23 cellular contexts compared by ENCODE assay signal in the genomic region with DNA sequence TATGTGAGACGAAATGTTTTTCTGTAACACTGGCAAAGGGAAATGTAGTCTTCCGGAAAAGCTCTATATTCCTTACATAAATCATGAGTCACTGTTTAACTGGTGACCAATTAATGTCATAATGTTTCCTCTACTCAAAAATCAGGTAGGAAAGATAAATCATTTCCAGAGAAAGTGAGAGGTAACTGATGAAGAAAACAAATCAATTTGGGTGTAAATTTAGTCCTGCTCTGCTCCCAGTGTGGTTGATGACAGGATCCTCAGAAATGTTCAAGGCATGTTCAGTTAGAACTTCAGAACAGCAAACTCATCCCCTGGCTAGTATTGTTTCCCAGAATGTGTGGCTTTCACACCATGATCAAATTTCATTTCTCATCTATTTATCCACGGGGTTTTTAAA. TPM values are rescaled to one million over a fixed set of nuclear protein-coding genes. Genes with fewer than 3 reads are reported as not detected.
A peak's percentile ranks its signal among the peaks of the same experiment; 100 is the strongest.
DNase-seq lines count a peak whose midpoint lies in the region; ATAC-seq and TF ChIP-seq lines count a peak whose summit lies in the region.
"Had no signal": no experiment of that assay in that cellular context is flagged by ENCODE, and none has a peak within 500 bp of the region (broad histone marks: within the 10 kb centered on the region; RNA-seq: fewer than 3 reads in every experiment).

No MANE protein-coding gene starts in this region.

- 49 to 71% methylated on average over 3 of the region's 3 CpGs for WGBS in thyroid gland, 2 donors

- TF ChIP-seq CTCF in fibroblast of mammary gland (conservative IDR thresholded peaks at IDR 0.05; ENCODE audit: control insufficient read depth, insufficient read depth, low read depth, low read length) (no peak), thyroid gland (IDR thresholded peaks at IDR 0.05) (no peak)

- intact Hi-C loops in thyroid gland (cut with DNase I): no loop called here

- H3K4me1 ChIP-seq in SJCRH30 (peaks cover 22% of the 10 kb centered on the region), skeletal muscle satellite cell (ENCODE audit: control insufficient read depth, insufficient read depth, low read length) (peaks cover 14% of the 10 kb centered on the region), thyroid gland (no peaks in the 10 kb centered on the region)

- H3K9ac ChIP-seq in skeletal muscle satellite cell (ENCODE audit: low read depth, low read length): peak overlapping the region; percentile 80

- DNase-seq in H4 (ENCODE audit: low spot score) (peak; percentile 53), SJCRH30 (peak; percentile 45 to 84), fibroblast of mammary gland (ENCODE audit: low read depth) (peak; percentile 34), thyroid gland (no peak)
- DNase-seq in NK-92 treated with Interleukin-12 subunit alpha and Interleukin-12 subunit beta, amount 100 ng/mL, for 24 hours (lab: John Stamatoyannopoulos, UW): no peak
- DNase-seq: activated CD8-positive, alpha-beta memory T cell treated with anti-CD3 and anti-CD28 coated beads for 24 hours; activated effector memory CD4-positive, alpha-beta T cell treated with anti-CD3 and anti-CD28 coated beads, Interleukin-2, amount 50 U/mL, for 16 hours; CD4-positive, alpha-beta T cell; GOT3; Kasumi-1; left cardiac atrium; naive thymus-derived CD4-positive, alpha-beta T cell; NCI-H187 treated with DMSO at 0.1 percent for 48 hours; stimulated activated CD4-positive, alpha-beta T cell treated with anti-CD3 and anti-CD28 coated beads, Interleukin-4, amount 100 ng/mL, for 4 hours; WERI-Rb-1 had no signal

- H3K36me3 ChIP-seq in SJCRH30 (no peaks in the 10 kb centered on the region), skeletal muscle satellite cell (ENCODE audit: insufficient read depth, low read length) (no peaks in the 10 kb centered on the region), thyroid gland (no peaks in the 10 kb centered on the region)
- H3K36me3 ChIP-seq: WERI-Rb-1 had no signal

- peak overlapping the region; percentile 96 for H3K27ac ChIP-seq in SJCRH30
- no peak overlapping the region for H3K27ac ChIP-seq in thyroid gland
- H3K27ac ChIP-seq: SK-N-MC, WERI-Rb-1 had no signal

- H3K9me3 ChIP-seq in SJCRH30 (replicated peaks) (no peaks in the 10 kb centered on the region), skeletal muscle satellite cell (replicated peaks; ENCODE audit: low read length) (no peaks in the 10 kb centered on the region), thyroid gland (no peaks in the 10 kb centered on the region)

- peak overlapping the region; percentile 73 for H3K4me2 ChIP-seq in skeletal muscle satellite cell (ENCODE audit: low read length)

- no peak for ATAC-seq in HG02981 (IDR thresholded peaks at IDR 0.05; ENCODE audit: unreplicated experiment)
- ATAC-seq in HG03139 (IDR thresholded peaks at IDR 0.05; ENCODE audit: unreplicated experiment): no peak
- ATAC-seq: left cardiac atrium; naive thymus-derived CD4-positive, alpha-beta T cell; stimulated activated effector memory CD8-positive, alpha-beta T cell treated with anti-CD3 and anti-CD28 coated beads, Interleukin-12 subunit alpha, Interleukin-12 subunit beta, amount 100 ng/mL, for 72 hours had no signal

- no peaks in the 10 kb centered on the region for H3K27me3 ChIP-seq in SJCRH30
- no peaks in the 10 kb centered on the region for H3K27me3 ChIP-seq in skeletal muscle satellite cell (ENCODE audit: control insufficient read depth, insufficient read depth, low read length)
- H3K27me3 ChIP-seq in thyroid gland: no peaks in the 10 kb centered on the region

- TF ChIP-seq POLR2A in thyroid gland (IDR thresholded peaks at IDR 0.05): no peak

- H3K4me3 ChIP-seq in SJCRH30 (peak overlapping the region; percentile 51), fibroblast of mammary gland (ENCODE audit: control insufficient read depth, low read depth, low read length) (no peak overlapping the region), skeletal muscle satellite cell (ENCODE audit: low read length) (peak overlapping the region; percentile 49), thyroid gland (replicated peaks in 1 of 3) (no peak overlapping the region)
- H3K4me3 ChIP-seq: SK-N-MC had no signal

RNA-seq across cellular contexts. Expression of gene SPACA1, which starts 38.8 kb away (rescaled TPM):
- not detected in 2 replicates for total RNA-seq in H4 (2014; rRNA removed; shearing (Covaris generic))
- total RNA-seq in SJCRH30 (2014; rRNA removed; shearing (Covaris generic)): not detected in 2 replicates
- not detected in 2 replicates for total RNA-seq in skeletal muscle satellite cell (2012; rRNA removed)
- not detected for total RNA-seq in thyroid gland
- total RNA-seq: CD4-positive, alpha-beta T cell; glomerular endothelial cell; left cardiac atrium; naive thymus-derived CD4-positive, alpha-beta T cell; pulmonary artery endothelial cell; ureter had no signal

Comparison
In these comparisons a context has a peak if more than half of its experiments do, and no peak if none do; other contexts are left out.
1. DNase-seq: peak in H4 (single experiment), SJCRH30 (2 of 2) and fibroblast of mammary gland (single experiment); none in NK-92 treated with Interleukin-12 subunit alpha and Interleukin-12 subunit beta, amount 100 ng/mL, for 24 hours (single experiment) and thyroid gland (0 of 2).
2. H3K4me3 ChIP-seq: peak in SJCRH30 (single experiment) and skeletal muscle satellite cell (single experiment); none in fibroblast of mammary gland (single experiment) and thyroid gland (0 of 3).